ENCODE assay signal across 8 cellular contexts in genomic region chr3:39181408-39182335, GRCh38. TPM values are rescaled to one million over a fixed set of nuclear protein-coding genes. Genes with fewer than 3 reads are reported as not detected.
DNase-seq lines count a peak whose midpoint lies in the region; ATAC-seq, FAIRE-seq and TF ChIP-seq lines count a peak whose summit lies in the region.

No MANE protein-coding gene starts in this region.

- no peaks in the 10 kb centered on the region for H3K27me3 ChIP-seq in testis

- TF ChIP-seq CTCF in kidney (IDR thresholded peaks at IDR 0.05; ENCODE audit: borderline replicate concordance, extremely low read depth, insufficient read depth) (no peak), testis (IDR thresholded peaks at IDR 0.05) (no peak)

- CTCF ChIA-PET in activated CD4-positive, alpha-beta T cell treated with anti-CD3 and anti-CD28 coated beads, Interleukin-2, amount 10 ng/mL, durations not matched to agents 7 days and 5 days (lab: Charles Lee), result interaction anchor here (1.4 kb wide), 2 partner anchors 9 to 107 kb away, joined by 4 to 5 read pairs; no protein-coding TSS in a partner anchor

- no peaks in the 10 kb centered on the region for H3K9me3 Mint-ChIP-seq in activated CD4-positive, alpha-beta T cell treated with anti-CD3 and anti-CD28 coated beads, Interleukin-2, amount 10 ng/mL, durations not matched to agents 7 days and 5 days
- H3K9me3 Mint-ChIP-seq in activated T-helper 1 cell treated with anti-CD3 and anti-CD28 coated beads, Interleukin-12 subunit alpha, Interleukin-12 subunit beta, Interleukin-2, Interleukin-4 antibody, amounts not matched to agents 30 ng/mL and 10 ng/mL and 1 ng/mL, durations not matched to agents 14 hours and 24 hours and 36 hours, result no peaks in the 10 kb centered on the region

- H3K4me1 ChIP-seq in kidney (ENCODE audit: control insufficient read depth in 1 of 2, insufficient read depth in 1 of 2, low read depth in 1 of 2, low read length in 2 of 2) (peaks cover 22 to 24% of the 10 kb centered on the region in 2 donors), testis (peaks cover 21% of the 10 kb centered on the region)

- no peaks in the 10 kb centered on the region for H3K36me3 Mint-ChIP-seq in activated CD4-positive, alpha-beta T cell treated with anti-CD3 and anti-CD28 coated beads, Interleukin-2, amount 10 ng/mL, durations not matched to agents 7 days and 5 days (ENCODE audit: low read depth)
- peaks cover 1% of the 10 kb centered on the region for H3K36me3 Mint-ChIP-seq in activated T-helper 1 cell treated with anti-CD3 and anti-CD28 coated beads, Interleukin-12 subunit alpha, Interleukin-12 subunit beta, Interleukin-2, Interleukin-4 antibody, amounts not matched to agents 30 ng/mL and 10 ng/mL and 1 ng/mL, durations not matched to agents 14 hours and 24 hours and 36 hours (ENCODE audit: low read depth)

- no peaks in the 10 kb centered on the region for H3K27me3 Mint-ChIP-seq in activated CD4-positive, alpha-beta T cell treated with anti-CD3 and anti-CD28 coated beads, Interleukin-2, amount 10 ng/mL, durations not matched to agents 7 days and 5 days
- H3K27me3 Mint-ChIP-seq in activated T-helper 1 cell treated with anti-CD3 and anti-CD28 coated beads, Interleukin-12 subunit alpha, Interleukin-12 subunit beta, Interleukin-2, Interleukin-4 antibody, amounts not matched to agents 30 ng/mL and 10 ng/mL and 1 ng/mL, durations not matched to agents 14 hours and 24 hours and 36 hours (ENCODE audit: insufficient read depth), result no peaks in the 10 kb centered on the region

- H3K4me3 Mint-ChIP-seq in activated CD4-positive, alpha-beta T cell treated with anti-CD3 and anti-CD28 coated beads, Interleukin-2, amount 10 ng/mL, durations not matched to agents 7 days and 5 days, result peak overlapping the region; percentile 60
- H3K4me3 Mint-ChIP-seq in activated T-helper 1 cell treated with anti-CD3 and anti-CD28 coated beads, Interleukin-12 subunit alpha, Interleukin-12 subunit beta, Interleukin-2, Interleukin-4 antibody, amounts not matched to agents 30 ng/mL and 10 ng/mL and 1 ng/mL, durations not matched to agents 14 hours and 24 hours and 36 hours, result peak overlapping the region; percentile 56

- H3K27ac Mint-ChIP-seq in activated CD4-positive, alpha-beta T cell treated with anti-CD3 and anti-CD28 coated beads, Interleukin-2, amount 10 ng/mL, durations not matched to agents 7 days and 5 days, result peak overlapping the region; percentile 57
- peak overlapping the region; percentile 1 for H3K27ac Mint-ChIP-seq in activated T-helper 1 cell treated with anti-CD3 and anti-CD28 coated beads, Interleukin-12 subunit alpha, Interleukin-12 subunit beta, Interleukin-2, Interleukin-4 antibody, amounts not matched to agents 30 ng/mL and 10 ng/mL and 1 ng/mL, durations not matched to agents 14 hours and 24 hours and 36 hours

- H3K4me3 ChIP-seq in kidney (ENCODE audit: low read length in 2 of 2) (peak overlapping the region; percentile 35 to 42), testis (peak overlapping the region; percentile 50)

- H3K27ac ChIP-seq in kidney (ENCODE audit: low read depth in 2 of 2, low read length in 2 of 2), result peak overlapping the region; percentile 10 to 72
- peak overlapping the region; percentile 7 to 32 for H3K27ac ChIP-seq in testis

- no peak for ATAC-seq in GM21526 (IDR thresholded peaks at IDR 0.05; ENCODE audit: low FRiP score, unreplicated experiment)
- ATAC-seq in GM21619 (IDR thresholded peaks at IDR 0.05; ENCODE audit: unreplicated experiment), result no peak

- peak overlapping the region; percentile 2 to 49 for H3K9ac ChIP-seq in kidney (ENCODE audit: low read length in 2 of 2)

- 72 to 75% methylated on average over 7 of the region's 7 CpGs for WGBS in testis, 2 donors

- POLR2A ChIA-PET in activated CD4-positive, alpha-beta T cell treated with anti-CD3 and anti-CD28 coated beads, Interleukin-2, amount 10 ng/mL, durations not matched to agents 7 days and 5 days (lab: Charles Lee), result no interaction called here

- H3K36me3 ChIP-seq in kidney (ENCODE audit: control insufficient read depth in 1 of 2, insufficient read depth in 2 of 2, low read length in 2 of 2), result no peaks in the 10 kb centered on the region
- no peaks in the 10 kb centered on the region for H3K36me3 ChIP-seq in testis (ENCODE audit: low read depth, missing control alignments)

- FAIRE-seq in kidney (lab: Jason Lieb, UNC), result no peak

- peaks cover 40% of the 10 kb centered on the region for H3K4me1 Mint-ChIP-seq in activated CD4-positive, alpha-beta T cell treated with anti-CD3 and anti-CD28 coated beads, Interleukin-2, amount 10 ng/mL, durations not matched to agents 7 days and 5 days
- H3K4me1 Mint-ChIP-seq in activated T-helper 1 cell treated with anti-CD3 and anti-CD28 coated beads, Interleukin-12 subunit alpha, Interleukin-12 subunit beta, Interleukin-2, Interleukin-4 antibody, amounts not matched to agents 30 ng/mL and 10 ng/mL and 1 ng/mL, durations not matched to agents 14 hours and 24 hours and 36 hours (ENCODE audit: low read depth), result peaks cover 42% of the 10 kb centered on the region

- DNase-seq in activated CD4-positive, alpha-beta T cell treated with anti-CD3 and anti-CD28 coated beads, Interleukin-2, amount 10 ng/mL, durations not matched to agents 7 days and 5 days, result no peak
- DNase-seq in activated CD4-positive, alpha-beta T cell treated with anti-CD3 and anti-CD28 coated beads, Interleukin-2, amount 50 U/mL, for 1 hour, result no peak
- no peak for DNase-seq in activated T-helper 1 cell treated with anti-CD3 and anti-CD28 coated beads, Interleukin-12 subunit alpha, Interleukin-12 subunit beta, Interleukin-2, Interleukin-4 antibody, amounts not matched to agents 30 ng/mL and 10 ng/mL and 1 ng/mL, durations not matched to agents 14 hours and 24 hours and 36 hours (ENCODE audit: low spot score)
- DNase-seq in kidney (no peak), testis (no peak), C1 segment of cervical spinal cord (lab: John Stamatoyannopoulos, UW) (no peak)

- intact Hi-C loops in activated T-helper 1 cell treated with anti-CD3 and anti-CD28 coated beads, Interleukin-12 subunit alpha, Interleukin-12 subunit beta, Interleukin-2, Interleukin-4 antibody, amounts not matched to agents 30 ng/mL and 10 ng/mL and 1 ng/mL, durations not matched to agents 14 hours and 24 hours and 36 hours (cut with micrococcal nuclease), result loop anchor here (2.0 kb wide), 1 partner anchor 131 kb away; the partner anchor contains the start of gene SCN11A
- intact Hi-C loops in kidney (cut with DNase I) (no loop called here), testis (cut with DNase I; ENCODE audit: low total_unique reads) (no loop called here)

- H3K9me3 ChIP-seq in kidney (ENCODE audit: control insufficient read depth in 1 of 2, low read length in 2 of 2) (no peaks in the 10 kb centered on the region), testis (no peaks in the 10 kb centered on the region)

- no peak for TF ChIP-seq POLR2A in testis (IDR thresholded peaks at IDR 0.05)

RNA-seq across cellular contexts. Expression of gene XIRP1, which starts 10.7 kb away (rescaled TPM):
- total RNA-seq in activated CD4-positive, alpha-beta T cell treated with anti-CD3 and anti-CD28 coated beads, Interleukin-2, amount 10 ng/mL, durations not matched to agents 7 days and 5 days, result not detected
- total RNA-seq in activated T-helper 1 cell treated with anti-CD3 and anti-CD28 coated beads, Interleukin-12 subunit alpha, Interleukin-12 subunit beta, Interleukin-2, Interleukin-4 antibody, amounts not matched to agents 30 ng/mL and 10 ng/mL and 1 ng/mL, durations not matched to agents 14 hours and 24 hours and 36 hours, result 2.4 and 3.0 TPM in 2 replicates
- total RNA-seq in kidney (0.09 TPM), testis (under 1 TPM; 0.24 to 0.37 TPM)
- polyA plus RNA-seq in kidney (ENCODE audit: insufficient read depth, low read depth, low replicate concordance) (not detected), testis (ENCODE audit: insufficient read depth, low read depth, low replicate concordance) (2.8 TPM)

RNA-seq across cellular contexts. Expression of gene CSRNP1, which starts 28.3 kb away (rescaled TPM):
- 10 to 100 TPM; 13.4 to 13.6 TPM for total RNA-seq in activated CD4-positive, alpha-beta T cell treated with anti-CD3 and anti-CD28 coated beads, Interleukin-2, amount 10 ng/mL, durations not matched to agents 7 days and 5 days
- 33.4 and 34.3 TPM in 2 replicates for total RNA-seq in activated T-helper 1 cell treated with anti-CD3 and anti-CD28 coated beads, Interleukin-12 subunit alpha, Interleukin-12 subunit beta, Interleukin-2, Interleukin-4 antibody, amounts not matched to agents 30 ng/mL and 10 ng/mL and 1 ng/mL, durations not matched to agents 14 hours and 24 hours and 36 hours
- total RNA-seq in kidney (21.6 TPM), testis (10 to 100 TPM; 27.0 to 30.4 TPM)
- polyA plus RNA-seq in kidney (ENCODE audit: insufficient read depth, low read depth, low replicate concordance) (16.5 TPM), testis (ENCODE audit: insufficient read depth, low read depth, low replicate concordance) (20.4 TPM)
